In the genomic region with DNA sequence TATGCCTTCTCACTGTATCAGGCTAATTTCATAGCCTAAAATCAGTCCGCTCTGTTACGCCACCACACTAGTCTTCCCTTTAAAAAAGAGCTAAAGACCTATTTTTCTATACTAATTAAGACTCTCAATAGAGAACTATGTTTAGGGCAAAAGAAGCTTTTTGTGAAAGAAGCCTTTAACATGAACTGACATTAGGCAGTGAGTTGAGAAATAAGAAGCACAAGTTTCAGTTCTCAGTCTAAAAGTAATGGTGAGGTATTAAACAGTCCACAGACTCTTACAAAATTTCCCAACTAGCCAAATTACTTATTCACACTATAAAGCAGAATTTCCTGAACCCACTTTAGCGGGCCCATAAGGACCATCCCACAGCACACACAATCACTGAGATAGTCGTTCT, we compare ENCODE assay signal across 26 cellular contexts.
DNase-seq lines count a peak whose midpoint lies in the region; ATAC-seq and TF ChIP-seq lines count a peak whose summit lies in the region.
"Had no signal": no experiment of that assay in that cellular context is flagged by ENCODE, and none has a peak within 500 bp of the region (broad histone marks: within the 10 kb centered on the region; RNA-seq: fewer than 3 reads in every experiment).

No MANE protein-coding gene starts in this region.

- CTCF ChIA-PET in Calu3 (lab: Charles Lee), result no interaction called here

- no peaks in the 10 kb centered on the region for H3K36me3 Mint-ChIP-seq in Calu3 (ENCODE audit: insufficient read depth, unreplicated experiment)
- H3K36me3 Mint-ChIP-seq: CD8-positive, alpha-beta T cell had no signal

- peak; percentile 86 for DNase-seq in NOMO-1 treated with DMSO at 0.1 percent for 48 hours (lab: John Stamatoyannopoulos, UW; ENCODE audit: unreplicated experiment)
- peak; percentile 23 for DNase-seq in foreskin melanocyte
- no peak for DNase-seq in NCI-H2171 (lab: John Stamatoyannopoulos, UW)
- DNase-seq in AG08396 (ENCODE audit: low spot score), result no peak
- no peak for DNase-seq in Calu3
- DNase-seq: activated CD4-positive, alpha-beta T cell treated with anti-CD3 and anti-CD28 coated beads for 1 hour; activated naive CD4-positive, alpha-beta T cell treated with anti-CD3 and anti-CD28 coated beads, Interleukin-2, amount 50 U/mL, for 16 hours; amniotic stem cell; BE2C; brain microvascular endothelial cell; CD8-positive, alpha-beta T cell; cerebellar nuclear complex; foreskin keratinocyte; heart right ventricle; left ventricle myocardium superior; mesendoderm; PC-3; stimulated activated CD4-positive, alpha-beta T cell treated with anti-CD3 and anti-CD28 coated beads, Interleukin-1b, Interleukin-23, amount 100 ng/mL, for 48 hours; stimulated activated CD8-positive, alpha-beta memory T cell treated with anti-CD3 and anti-CD28 coated beads, Interleukin-4, amount 100 ng/mL, for 48 hours; stimulated activated naive CD8-positive, alpha-beta T cell treated with anti-CD3 and anti-CD28 coated beads, Interleukin-15, amount 100 ng/mL, for 72 hours; T-helper 2 cell; uterus had no signal

- H3K9me3 Mint-ChIP-seq in Calu3 (ENCODE audit: low read depth, unreplicated experiment), result no peaks in the 10 kb centered on the region

- H3K4me3 Mint-ChIP-seq in Calu3 (ENCODE audit: low read depth, unreplicated experiment), result no peak overlapping the region
- H3K4me3 Mint-ChIP-seq: CD8-positive, alpha-beta T cell; stimulated activated naive CD8-positive, alpha-beta T cell treated with anti-CD3 and anti-CD28 coated beads, Interleukin-15, amount 100 ng/mL, for 72 hours had no signal

- no peak overlapping the region for H3K27ac Mint-ChIP-seq in Calu3 (ENCODE audit: unreplicated experiment)
- H3K27ac Mint-ChIP-seq: activated T-helper 2 cell treated with anti-CD3 and anti-CD28 coated beads, Interferon-gamma antibody, Interleukin-2, Interleukin-4, amounts not matched to agents 10 μg/mL and 5 μg/mL and 100 μg/mL, durations not matched to agents 14 hours and 24 hours and 36 hours; CD8-positive, alpha-beta T cell; stimulated activated naive CD8-positive, alpha-beta T cell treated with anti-CD3 and anti-CD28 coated beads, Interleukin-15, amount 100 ng/mL, for 72 hours had no signal

- H3K27me3 Mint-ChIP-seq in Calu3 (ENCODE audit: unreplicated experiment), result no peaks in the 10 kb centered on the region
- H3K27me3 Mint-ChIP-seq: stimulated activated naive CD8-positive, alpha-beta T cell treated with anti-CD3 and anti-CD28 coated beads, Interleukin-15, amount 100 ng/mL, for 72 hours had no signal

- H3K4me1 Mint-ChIP-seq in Calu3 (ENCODE audit: low read depth, unreplicated experiment), result no peaks in the 10 kb centered on the region
- H3K4me1 Mint-ChIP-seq: stimulated activated naive CD8-positive, alpha-beta T cell treated with anti-CD3 and anti-CD28 coated beads, Interleukin-15, amount 100 ng/mL, for 72 hours had no signal

- ATAC-seq in GM18861 (IDR thresholded peaks at IDR 0.05; ENCODE audit: unreplicated experiment) (peak; percentile 71), GM21423 (IDR thresholded peaks at IDR 0.05; ENCODE audit: unreplicated experiment) (peak; percentile 48), HG02973 (IDR thresholded peaks at IDR 0.05; ENCODE audit: unreplicated experiment) (no peak)
- ATAC-seq: CD8-positive, alpha-beta T cell; foreskin keratinocyte; heart right ventricle; left ventricle myocardium superior; PC-3; stimulated activated naive CD8-positive, alpha-beta T cell treated with anti-CD3 and anti-CD28 coated beads, Interleukin-15, amount 100 ng/mL, for 72 hours had no signal

- no peak for TF ChIP-seq CTCF in Calu3 (IDR thresholded peaks at IDR 0.05; ENCODE audit: unreplicated experiment)

- no TSS peak for BruUV-seq in Calu3 (replicated peaks; lab: Mats Ljungman, UMichigan)

- intact Hi-C loops in Calu3 (cut with micrococcal nuclease; ENCODE audit: unreplicated experiment), result no loop called here

Comparison
In these comparisons a context has a peak if more than half of its experiments do, and no peak if none do; other contexts are left out.
1. DNase-seq: peak in NOMO-1 treated with DMSO at 0.1 percent for 48 hours (single experiment) and foreskin melanocyte (single experiment); none in NCI-H2171 (single experiment), AG08396 (single experiment) and Calu3 (single experiment).